19 cellular contexts compared by ENCODE assay signal in the genomic region with DNA sequence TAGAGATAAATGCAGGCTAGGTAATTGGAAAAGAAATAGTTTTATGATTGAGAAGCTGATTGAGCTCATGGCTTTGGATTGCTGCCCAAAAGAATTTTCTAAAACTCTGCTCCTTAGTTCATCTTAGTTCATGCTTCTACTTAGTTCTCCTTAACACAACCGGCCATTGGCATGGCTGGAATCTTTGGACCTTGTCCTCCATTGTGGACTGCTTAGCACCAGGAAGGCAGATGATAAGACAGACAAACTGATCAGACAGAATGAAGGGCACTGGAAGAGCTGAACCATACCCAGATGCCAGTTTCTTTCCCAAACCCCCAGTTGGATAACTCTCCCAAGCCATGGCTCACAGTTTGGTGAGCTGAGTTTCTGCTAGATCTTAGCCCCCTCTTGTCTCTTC. TPM values are rescaled to one million over a fixed set of nuclear protein-coding genes. Genes with fewer than 3 reads are reported as not detected.
A peak's percentile ranks its signal among the peaks of the same experiment; 100 is the strongest.
DNase-seq lines count a peak whose midpoint lies in the region; ATAC-seq, FAIRE-seq and TF ChIP-seq lines count a peak whose summit lies in the region.
"Had no signal": no experiment of that assay in that cellular context is flagged by ENCODE, and none has a peak within 500 bp of the region (broad histone marks: within the 10 kb centered on the region; RNA-seq: fewer than 3 reads in every experiment).

No MANE protein-coding gene starts in this region.

- FAIRE-seq in bronchial epithelial cell (lab: Jason Lieb, UNC) = peak; percentile 40
- FAIRE-seq: A549, D721Med, G401.6, GM19239 had no signal

- CTCF ChIA-PET in activated CD4-positive, alpha-beta T cell treated with anti-CD3 and anti-CD28 coated beads for 36 hours (lab: Charles Lee) = interaction anchor here (0.7 to 2.3 kb wide), 4 partner anchors 12 to 44 kb away, joined by 3 to 4 read pairs (median 4); no protein-coding TSS in a partner anchor

- H3K36me3 ChIP-seq in OCI-LY3 (replicated peaks; ENCODE audit: low read depth, low read length) = no peaks in the 10 kb centered on the region
- no peaks in the 10 kb centered on the region for H3K36me3 ChIP-seq in bronchial epithelial cell (ENCODE audit: control insufficient read depth, insufficient read depth, low read length)

- H3K27ac Mint-ChIP-seq in activated CD4-positive, alpha-beta T cell treated with anti-CD3 and anti-CD28 coated beads, Interleukin-2, amount 10 ng/mL, durations not matched to agents 24 days and 14 days = no peak overlapping the region
- no peak overlapping the region for H3K27ac Mint-ChIP-seq in activated CD4-positive, alpha-beta T cell treated with anti-CD3 and anti-CD28 coated beads for 36 hours
- H3K27ac Mint-ChIP-seq: CD4-positive, alpha-beta T cell; IgD-negative memory B cell had no signal

- H3K9me3 ChIP-seq in OCI-LY3 (ENCODE audit: insufficient read depth, low read length) = no peaks in the 10 kb centered on the region
- H3K9me3 ChIP-seq: A549, Caco-2 had no signal

- H3K27me3 ChIP-seq in OCI-LY3 (ENCODE audit: low read depth, low read length) = no peaks in the 10 kb centered on the region
- no peaks in the 10 kb centered on the region for H3K27me3 ChIP-seq in bronchial epithelial cell (ENCODE audit: control insufficient read depth, insufficient read depth, low read length)

- no peak for ATAC-seq in activated CD4-positive, alpha-beta T cell treated with anti-CD3 and anti-CD28 coated beads for 36 hours
- no peak for ATAC-seq in HG03520 (IDR thresholded peaks at IDR 0.05; ENCODE audit: unreplicated experiment)
- ATAC-seq: A549 had no signal

- peaks cover 9% of the 10 kb centered on the region for H3K9me3 Mint-ChIP-seq in activated CD4-positive, alpha-beta T cell treated with anti-CD3 and anti-CD28 coated beads, Interleukin-2, amount 10 ng/mL, durations not matched to agents 24 days and 14 days
- no peaks in the 10 kb centered on the region for H3K9me3 Mint-ChIP-seq in activated CD4-positive, alpha-beta T cell treated with anti-CD3 and anti-CD28 coated beads for 36 hours (ENCODE audit: low read depth)
- H3K9me3 Mint-ChIP-seq: CD4-positive, alpha-beta T cell; IgD-negative memory B cell had no signal

- H3K4me3 ChIP-seq in OCI-LY3 (ENCODE audit: low read length) = no peak overlapping the region
- no peak overlapping the region for H3K4me3 ChIP-seq in bronchial epithelial cell (ENCODE audit: low read depth, low read length)
- H3K4me3 ChIP-seq: A549 had no signal

- peaks cover 46% of the 10 kb centered on the region for H3K4me1 Mint-ChIP-seq in activated CD4-positive, alpha-beta T cell treated with anti-CD3 and anti-CD28 coated beads, Interleukin-2, amount 10 ng/mL, durations not matched to agents 24 days and 14 days
- H3K4me1 Mint-ChIP-seq in activated CD4-positive, alpha-beta T cell treated with anti-CD3 and anti-CD28 coated beads for 36 hours = peaks cover 52% of the 10 kb centered on the region

- H3K4me1 ChIP-seq in OCI-LY3 (ENCODE audit: low read length) = peaks cover 82% of the 10 kb centered on the region

- no peak overlapping the region for H3K9ac ChIP-seq in OCI-LY3 (ENCODE audit: low read length)

- POLR2A ChIA-PET in activated CD4-positive, alpha-beta T cell treated with anti-CD3 and anti-CD28 coated beads for 36 hours (lab: Charles Lee) = no interaction called here

- TF ChIP-seq CTCF in OCI-LY3 (IDR thresholded peaks at IDR 0.05; ENCODE audit: low read depth, low read length) (no peak), bronchial epithelial cell (IDR thresholded peaks at IDR 0.05; ENCODE audit: insufficient read depth, low read length, severe bottlenecking) (no peak)

- H3K27me3 Mint-ChIP-seq in activated CD4-positive, alpha-beta T cell treated with anti-CD3 and anti-CD28 coated beads, Interleukin-2, amount 10 ng/mL, durations not matched to agents 24 days and 14 days = peaks cover 9% of the 10 kb centered on the region
- no peaks in the 10 kb centered on the region for H3K27me3 Mint-ChIP-seq in activated CD4-positive, alpha-beta T cell treated with anti-CD3 and anti-CD28 coated beads for 36 hours
- H3K27me3 Mint-ChIP-seq: CD4-positive, alpha-beta T cell; IgD-negative memory B cell had no signal

- H3K27ac ChIP-seq in OCI-LY3 (ENCODE audit: low read length) = no peak overlapping the region
- H3K27ac ChIP-seq: 22Rv1, A549, C4-2B, HL-60 had no signal

- DNase-seq in activated CD4-positive, alpha-beta T cell treated with anti-CD3 and anti-CD28 coated beads, Interleukin-2, amount 10 ng/mL, durations not matched to agents 24 days and 14 days = peak; percentile 48
- DNase-seq in activated CD4-positive, alpha-beta T cell treated with anti-CD3 and anti-CD28 coated beads for 36 hours = no peak
- no peak for DNase-seq in bronchial epithelial cell (ENCODE audit: low read depth)
- DNase-seq in activated T-cell treated with anti-CD3 and anti-CD28 coated beads, Interleukin-2, amount 50 U/mL, for 48 hours = no peak
- no peak for DNase-seq in inferior parietal cortex (ENCODE audit: extremely low spot score)
- DNase-seq: AML-193; Caco-2; CD4-positive, alpha-beta T cell; HCEC 1CT had no signal

- no peak overlapping the region for H3K4me3 Mint-ChIP-seq in activated CD4-positive, alpha-beta T cell treated with anti-CD3 and anti-CD28 coated beads, Interleukin-2, amount 10 ng/mL, durations not matched to agents 24 days and 14 days
- H3K4me3 Mint-ChIP-seq in activated CD4-positive, alpha-beta T cell treated with anti-CD3 and anti-CD28 coated beads for 36 hours = no peak overlapping the region
- H3K4me3 Mint-ChIP-seq: CD4-positive, alpha-beta T cell had no signal

- no peaks in the 10 kb centered on the region for H3K79me2 ChIP-seq in OCI-LY3 (ENCODE audit: low read length)

- H3K4me2 ChIP-seq in OCI-LY3 (ENCODE audit: low read length) = 0 out of 2 replicates have a peak overlapping the region, but pooled peaks have one; percentile 28
- H3K4me2 ChIP-seq: A549 had no signal

- H4K20me1 ChIP-seq in OCI-LY3 (ENCODE audit: insufficient read depth, low read length) = no peaks in the 10 kb centered on the region

- no peaks in the 10 kb centered on the region for H3K36me3 Mint-ChIP-seq in activated CD4-positive, alpha-beta T cell treated with anti-CD3 and anti-CD28 coated beads, Interleukin-2, amount 10 ng/mL, durations not matched to agents 24 days and 14 days (ENCODE audit: low read depth)
- H3K36me3 Mint-ChIP-seq in activated CD4-positive, alpha-beta T cell treated with anti-CD3 and anti-CD28 coated beads for 36 hours (ENCODE audit: low read depth) = no peaks in the 10 kb centered on the region
- H3K36me3 Mint-ChIP-seq: IgD-negative memory B cell had no signal

- intact Hi-C loops in activated CD4-positive, alpha-beta T cell treated with anti-CD3 and anti-CD28 coated beads, Interleukin-2, amount 10 ng/mL, durations not matched to agents 24 days and 14 days (cut with micrococcal nuclease) = no loop called here
- intact Hi-C loops in activated CD4-positive, alpha-beta T cell treated with anti-CD3 and anti-CD28 coated beads for 36 hours (cut with DNase I, micrococcal nuclease) = loop anchor here in 1 of 2 experiments (2.0 kb wide), 1 partner anchor 99 kb away; no protein-coding TSS in a partner anchor

- H2AFZ ChIP-seq in OCI-LY3 (ENCODE audit: low read depth, low read length) = no peak overlapping the region

RNA-seq across cellular contexts. Expression of a gene that starts 36.3 kb away (rescaled TPM):
- total RNA-seq in activated CD4-positive, alpha-beta T cell treated with anti-CD3 and anti-CD28 coated beads, Interleukin-2, amount 10 ng/mL, durations not matched to agents 24 days and 14 days = 50.7 and 53.1 TPM in 2 replicates
- 10 to 100 TPM; 52.4 to 53.9 TPM for total RNA-seq in activated CD4-positive, alpha-beta T cell treated with anti-CD3 and anti-CD28 coated beads for 36 hours
- total RNA-seq in bronchial epithelial cell = 45.5 and 70.0 TPM in 2 replicates
